In the genomic region with DNA sequence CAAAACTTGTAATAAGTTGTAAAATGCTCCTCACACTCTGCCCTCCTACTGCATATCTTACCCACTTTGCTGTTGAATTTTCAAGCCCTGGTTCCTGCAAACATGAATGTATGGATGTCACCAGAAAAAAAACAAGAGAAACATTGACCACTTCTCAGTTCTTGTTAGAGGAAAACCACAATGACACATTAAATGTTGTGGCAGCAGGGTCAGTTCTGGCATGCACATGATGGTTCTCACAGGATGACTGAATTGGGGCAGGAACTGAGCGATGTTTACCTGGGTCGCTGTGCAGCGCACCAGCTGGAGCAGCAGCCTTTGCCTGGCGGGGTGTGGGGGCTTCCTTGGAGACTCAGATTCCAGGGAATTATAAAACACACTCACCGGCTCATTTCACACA, we compare ENCODE assay signal across 13 cellular contexts. TPM values are rescaled to one million over a fixed set of nuclear protein-coding genes. Genes with fewer than 3 reads are reported as not detected.
DNase-seq lines count a peak whose midpoint lies in the region; ATAC-seq, FAIRE-seq and TF ChIP-seq lines count a peak whose summit lies in the region.
"Had no signal": no experiment of that assay in that cellular context is flagged by ENCODE, and none has a peak within 500 bp of the region (broad histone marks: within the 10 kb centered on the region; RNA-seq: fewer than 3 reads in every experiment).

No MANE protein-coding gene starts in this region.

- no peaks in the 10 kb centered on the region for H3K79me2 ChIP-seq in astrocyte (ENCODE audit: insufficient read depth, low read length)

- WGBS in aorta, 2 donors, result 92 to 94% methylated on average over 5 of the region's 5 CpGs

- H3K27ac ChIP-seq in astrocyte (ENCODE audit: low read depth, low read length) (no peak overlapping the region), aorta (ENCODE audit: low read depth in 1 of 2, low read length in 2 of 2) (no peak overlapping the region)
- H3K27ac ChIP-seq: uterus had no signal

- intact Hi-C loops in aorta (cut with DNase I), result no loop called here

- peak overlapping the region; percentile 33 for H3K4me2 ChIP-seq in astrocyte (ENCODE audit: low read length)

- no peak for FAIRE-seq in astrocyte (lab: Jason Lieb, UNC)
- FAIRE-seq: A204.1 had no signal

- H3K36me3 ChIP-seq in astrocyte (ENCODE audit: insufficient read depth, low read length) (no peaks in the 10 kb centered on the region), aorta (ENCODE audit: control insufficient read depth in 1 of 2, insufficient read depth in 2 of 2, low read length in 1 of 2) (no peaks in the 10 kb centered on the region)
- H3K36me3 ChIP-seq: uterus had no signal

- H3K9me3 ChIP-seq in astrocyte (ENCODE audit: insufficient read depth, low read depth, low read length), result no peaks in the 10 kb centered on the region
- H3K9me3 ChIP-seq in aorta (ENCODE audit: control insufficient read depth, low read length), result no peaks in the 10 kb centered on the region
- H3K9me3 ChIP-seq: uterus had no signal

- ATAC-seq in activated CD4-positive, CD25-positive, alpha-beta regulatory T cell treated with anti-CD3 and anti-CD28 coated beads, Interleukin-2, amount 50 U/mL, for 24 hours, result peak; percentile 20 to 25
- peak; percentile 79 for ATAC-seq in HG03521 (IDR thresholded peaks at IDR 0.05; ENCODE audit: unreplicated experiment)
- peak; percentile 96 to 97 for ATAC-seq in stimulated activated naive B cell treated with anti-CD40 and anti-IgM and Interleukin-4, amounts not matched to agents 10 μg/mL and 1 μg/mL and 100 μg/mL, for 72 hours (replicated peaks)
- ATAC-seq in aorta (ENCODE audit: low FRiP score), result no peak
- ATAC-seq: Panc1 had no signal

- H3K27me3 ChIP-seq in astrocyte (ENCODE audit: insufficient read depth, low read length), result peaks cover 45% of the 10 kb centered on the region
- no peaks in the 10 kb centered on the region for H3K27me3 ChIP-seq in aorta (ENCODE audit: control insufficient read depth in 1 of 2, insufficient read depth in 2 of 2, low read length in 1 of 2)
- H3K27me3 ChIP-seq: uterus had no signal

- no peak for TF ChIP-seq CTCF in astrocyte (IDR thresholded peaks at IDR 0.05; ENCODE audit: insufficient read depth, low read depth, low read length)

- peaks cover 2% of the 10 kb centered on the region for H3K9me3 Mint-ChIP-seq in astrocyte (ENCODE audit: unreplicated experiment)
- H3K9me3 Mint-ChIP-seq in stimulated activated naive B cell treated with anti-CD40 and anti-IgM and Interleukin-4, amounts not matched to agents 10 μg/mL and 1 μg/mL and 100 μg/mL, for 72 hours, result no peaks in the 10 kb centered on the region

- peaks cover 7% of the 10 kb centered on the region for H3K4me1 Mint-ChIP-seq in astrocyte (ENCODE audit: low read depth, unreplicated experiment)
- peaks cover 6 to 8% of the 10 kb centered on the region in 2 donors for H3K4me1 Mint-ChIP-seq in stimulated activated naive B cell treated with anti-CD40 and anti-IgM and Interleukin-4, amounts not matched to agents 10 μg/mL and 1 μg/mL and 100 μg/mL, for 72 hours

- DNase-seq in activated CD4-positive, CD25-positive, alpha-beta regulatory T cell treated with anti-CD3 and anti-CD28 coated beads, Interleukin-2, amount 50 U/mL, for 72 hours, result no peak
- DNase-seq in astrocyte (ENCODE audit: low read depth) (peak; percentile 76), OCI-M2 (lab: John Stamatoyannopoulos, UW; ENCODE audit: unreplicated experiment) (no peak), mesenteric fat pad (ENCODE audit: low spot score) (no peak), aorta (no peak)
- DNase-seq in stimulated activated naive B cell treated with anti-CD40 and anti-IgM and Interleukin-4, amounts not matched to agents 10 μg/mL and 1 μg/mL and 100 μg/mL, for 72 hours, result peak; percentile 21
- DNase-seq: effector CD4-positive, alpha-beta T cell; uterus had no signal

- no peak overlapping the region for H3K4me3 Mint-ChIP-seq in astrocyte (ENCODE audit: unreplicated experiment)
- no peak overlapping the region for H3K4me3 Mint-ChIP-seq in stimulated activated naive B cell treated with anti-CD40 and anti-IgM and Interleukin-4, amounts not matched to agents 10 μg/mL and 1 μg/mL and 100 μg/mL, for 72 hours

- no peak overlapping the region for H3K27ac Mint-ChIP-seq in astrocyte (ENCODE audit: unreplicated experiment)
- peak overlapping the region; percentile 57 for H3K27ac Mint-ChIP-seq in stimulated activated naive B cell treated with anti-CD40 and anti-IgM and Interleukin-4, amounts not matched to agents 10 μg/mL and 1 μg/mL and 100 μg/mL, for 72 hours

- peaks cover 60% of the 10 kb centered on the region for H3K27me3 Mint-ChIP-seq in astrocyte (ENCODE audit: low read depth, unreplicated experiment)
- peaks cover 15 to 19% of the 10 kb centered on the region in 2 donors for H3K27me3 Mint-ChIP-seq in stimulated activated naive B cell treated with anti-CD40 and anti-IgM and Interleukin-4, amounts not matched to agents 10 μg/mL and 1 μg/mL and 100 μg/mL, for 72 hours

- peaks cover 3% of the 10 kb centered on the region for H3K36me3 Mint-ChIP-seq in astrocyte (ENCODE audit: low read depth, unreplicated experiment)
- no peaks in the 10 kb centered on the region for H3K36me3 Mint-ChIP-seq in stimulated activated naive B cell treated with anti-CD40 and anti-IgM and Interleukin-4, amounts not matched to agents 10 μg/mL and 1 μg/mL and 100 μg/mL, for 72 hours

- H3K4me3 ChIP-seq in astrocyte (ENCODE audit: insufficient read depth, low read depth, low read length), result no peak overlapping the region
- H3K4me3 ChIP-seq in aorta (ENCODE audit: low read length in 2 of 2), result no peak overlapping the region
- H3K4me3 ChIP-seq: lung, uterus had no signal

- H3K4me1 ChIP-seq in astrocyte (ENCODE audit: insufficient read depth, low read length) (peaks cover 6% of the 10 kb centered on the region), aorta (ENCODE audit: control insufficient read depth in 1 of 2, insufficient read depth in 2 of 2, low read length in 2 of 2) (no peaks in the 10 kb centered on the region)
- H3K4me1 ChIP-seq: uterus had no signal

- H2AFZ ChIP-seq in astrocyte (ENCODE audit: low read depth, low read length), result no peak overlapping the region

- H3K9ac ChIP-seq in astrocyte (ENCODE audit: low read length), result no peak overlapping the region

- no peaks in the 10 kb centered on the region for H4K20me1 ChIP-seq in astrocyte (ENCODE audit: insufficient read depth, low read length)

RNA-seq across cellular contexts. Expression of gene PRKCE, which starts 14.0 kb away (rescaled TPM):
- total RNA-seq in astrocyte (11.2 and 12.8 TPM in 2 replicates), mesenteric fat pad (34.1 TPM), aorta (10 to 100 TPM; 20.3 to 23.8 TPM)
- polyA plus RNA-seq in aorta, result 1 to 10 TPM; 1.5 to 2.0 TPM

RNA-seq across cellular contexts. Expression of gene SRBD1, which starts 26.4 kb away (rescaled TPM):
- 9.3 and 9.5 TPM in 2 replicates for total RNA-seq in astrocyte
- total RNA-seq in mesenteric fat pad, result 11.7 TPM
- 10 to 100 TPM; 14.5 to 21.2 TPM for total RNA-seq in aorta
- polyA plus RNA-seq in aorta, result 1 to 10 TPM; 5.4 to 6.6 TPM

Comparison
In these comparisons a context has a peak if more than half of its experiments do, and no peak if none do; other contexts are left out.
1. DNase-seq: peak in astrocyte (single experiment) and stimulated activated naive B cell treated with anti-CD40 and anti-IgM and Interleukin-4, amounts not matched to agents 10 μg/mL and 1 μg/mL and 100 μg/mL, for 72 hours (single experiment); none in activated CD4-positive, CD25-positive, alpha-beta regulatory T cell treated with anti-CD3 and anti-CD28 coated beads, Interleukin-2, amount 50 U/mL, for 72 hours (single experiment), OCI-M2 (single experiment), mesenteric fat pad (single experiment) and aorta (0 of 2).